Comparison of ENCODE assay signal across 1 cellular context in the genomic region with DNA sequence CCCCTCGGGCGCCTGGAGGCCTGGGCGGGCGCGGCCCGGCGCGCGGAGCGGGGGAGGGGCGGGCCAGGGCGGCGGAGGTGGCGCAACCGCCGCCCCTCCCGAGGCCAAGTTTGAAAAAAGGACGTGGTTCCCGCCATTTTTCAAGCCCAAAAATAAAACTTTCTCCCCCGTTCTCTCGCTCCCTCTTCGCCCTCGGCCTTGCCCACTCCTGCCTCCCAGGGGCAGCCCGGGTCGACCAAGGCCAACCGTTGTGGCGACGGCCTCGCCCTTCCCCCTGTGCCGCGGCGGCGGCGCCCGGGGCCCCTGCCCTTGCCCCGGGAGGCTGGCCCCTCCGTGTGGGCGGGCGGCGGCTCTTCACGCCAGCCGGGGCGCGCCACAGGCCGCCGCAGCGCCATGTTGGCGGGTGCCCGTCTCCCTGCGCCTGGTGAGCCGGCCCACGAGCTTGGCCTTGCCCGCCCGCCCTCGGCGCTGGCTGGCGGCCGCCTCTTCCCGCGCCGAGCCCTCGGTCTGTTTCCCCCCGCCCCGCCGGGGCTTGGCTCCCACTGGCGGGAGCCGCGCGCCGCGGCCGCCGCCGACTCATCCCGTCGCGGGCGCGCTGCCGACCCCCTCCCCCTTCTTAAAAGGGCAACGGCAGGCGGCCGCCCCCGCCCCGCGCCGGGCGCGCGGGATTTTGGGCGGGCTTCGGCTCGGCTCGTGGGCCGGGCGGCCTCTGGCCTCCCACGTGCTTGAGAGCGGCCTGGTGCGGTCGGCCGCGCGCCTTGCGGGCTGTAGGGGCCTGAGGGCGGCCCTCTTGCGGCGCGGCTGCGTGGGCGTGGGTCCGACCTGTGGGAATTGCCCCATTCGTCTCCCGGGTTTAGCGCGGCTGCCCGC.
TF ChIP-seq lines count a peak whose summit lies in the region.

No MANE protein-coding gene starts in this region.

TF ChIP-seq in HepG2, 621 proteins besides CTCF, POLR2A, EP300 and RAD21 (continued from another document and continues in another):
- TF ChIP-seq, protein P1, sequence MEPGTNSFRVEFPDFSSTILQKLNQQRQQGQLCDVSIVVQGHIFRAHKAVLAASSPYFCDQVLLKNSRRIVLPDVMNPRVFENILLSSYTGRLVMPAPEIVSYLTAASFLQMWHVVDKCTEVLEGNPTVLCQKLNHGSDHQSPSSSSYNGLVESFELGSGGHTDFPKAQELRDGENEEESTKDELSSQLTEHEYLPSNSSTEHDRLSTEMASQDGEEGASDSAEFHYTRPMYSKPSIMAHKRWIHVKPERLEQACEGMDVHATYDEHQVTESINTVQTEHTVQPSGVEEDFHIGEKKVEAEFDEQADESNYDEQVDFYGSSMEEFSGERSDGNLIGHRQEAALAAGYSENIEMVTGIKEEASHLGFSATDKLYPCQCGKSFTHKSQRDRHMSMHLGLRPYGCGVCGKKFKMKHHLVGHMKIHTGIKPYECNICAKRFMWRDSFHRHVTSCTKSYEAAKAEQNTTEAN (CRISPR knock-in tag; conservative IDR thresholded peaks at IDR 0.05), result no peak
- no peak for TF ChIP-seq HNRNPLL (IDR thresholded peaks at IDR 0.05; ENCODE audit: low read depth, low read length, poor library complexity, severe bottlenecking)
- no peak for TF ChIP-seq ZNF274 (CRISPR knock-in tag; IDR thresholded peaks at IDR 0.05)
- no peak for TF ChIP-seq ZNF510 (CRISPR knock-in tag; IDR thresholded peaks at IDR 0.05; ENCODE audit: low read depth)
- TF ChIP-seq TEAD2 (CRISPR knock-in tag; IDR thresholded peaks at IDR 0.05), result no peak; the same call in 1 of the 2 replicates
- peak; percentile 15; the same call in 1 of the 2 replicates for TF ChIP-seq KLF6 (CRISPR knock-in tag; IDR thresholded peaks at IDR 0.05)
- TF ChIP-seq ZNF136 (CRISPR knock-in tag; IDR thresholded peaks at IDR 0.05; ENCODE audit: low read depth), result no peak
- no peak for TF ChIP-seq SRSF9 (IDR thresholded peaks at IDR 0.05; ENCODE audit: borderline replicate concordance, insufficient read depth, low read depth, low read length, poor library complexity, severe bottlenecking)
- TF ChIP-seq GATAD2A (CRISPR knock-in tag; IDR thresholded peaks at IDR 0.05), result no peak
- TF ChIP-seq, protein P2, sequence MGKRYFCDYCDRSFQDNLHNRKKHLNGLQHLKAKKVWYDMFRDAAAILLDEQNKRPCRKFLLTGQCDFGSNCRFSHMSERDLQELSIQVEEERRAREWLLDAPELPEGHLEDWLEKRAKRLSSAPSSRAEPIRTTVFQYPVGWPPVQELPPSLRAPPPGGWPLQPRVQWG (CRISPR knock-in tag; IDR thresholded peaks at IDR 0.05; ENCODE audit: borderline replicate concordance, low read depth), result no peak
- no peak for TF ChIP-seq NBN (conservative IDR thresholded peaks at IDR 0.05)
- TF ChIP-seq NFRKB (IDR thresholded peaks at IDR 0.05), result no peak
- TF ChIP-seq ARID2 (CRISPR knock-in tag; IDR thresholded peaks at IDR 0.05; ENCODE audit: borderline replicate concordance), result no peak
- TF ChIP-seq CEBPG (CRISPR knock-in tag; IDR thresholded peaks at IDR 0.05), result 0 out of 2 replicates have a peak, but pooled peaks have one; percentile 34
- TF ChIP-seq, protein P3, sequence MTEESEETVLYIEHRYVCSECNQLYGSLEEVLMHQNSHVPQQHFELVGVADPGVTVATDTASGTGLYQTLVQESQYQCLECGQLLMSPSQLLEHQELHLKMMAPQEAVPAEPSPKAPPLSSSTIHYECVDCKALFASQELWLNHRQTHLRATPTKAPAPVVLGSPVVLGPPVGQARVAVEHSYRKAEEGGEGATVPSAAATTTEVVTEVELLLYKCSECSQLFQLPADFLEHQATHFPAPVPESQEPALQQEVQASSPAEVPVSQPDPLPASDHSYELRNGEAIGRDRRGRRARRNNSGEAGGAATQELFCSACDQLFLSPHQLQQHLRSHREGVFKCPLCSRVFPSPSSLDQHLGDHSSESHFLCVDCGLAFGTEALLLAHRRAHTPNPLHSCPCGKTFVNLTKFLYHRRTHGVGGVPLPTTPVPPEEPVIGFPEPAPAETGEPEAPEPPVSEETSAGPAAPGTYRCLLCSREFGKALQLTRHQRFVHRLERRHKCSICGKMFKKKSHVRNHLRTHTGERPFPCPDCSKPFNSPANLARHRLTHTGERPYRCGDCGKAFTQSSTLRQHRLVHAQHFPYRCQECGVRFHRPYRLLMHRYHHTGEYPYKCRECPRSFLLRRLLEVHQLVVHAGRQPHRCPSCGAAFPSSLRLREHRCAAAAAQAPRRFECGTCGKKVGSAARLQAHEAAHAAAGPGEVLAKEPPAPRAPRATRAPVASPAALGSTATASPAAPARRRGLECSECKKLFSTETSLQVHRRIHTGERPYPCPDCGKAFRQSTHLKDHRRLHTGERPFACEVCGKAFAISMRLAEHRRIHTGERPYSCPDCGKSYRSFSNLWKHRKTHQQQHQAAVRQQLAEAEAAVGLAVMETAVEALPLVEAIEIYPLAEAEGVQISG (CRISPR knock-in tag; IDR thresholded peaks at IDR 0.05), result peak; percentile 15; the same call in 1 of the 2 replicates
- peak; percentile 83 for TF ChIP-seq PTBP1 (IDR thresholded peaks at IDR 0.05; ENCODE audit: low read depth, low read length, poor library complexity, severe bottlenecking)
- TF ChIP-seq ZFP37 (CRISPR knock-in tag; IDR thresholded peaks at IDR 0.05; ENCODE audit: borderline replicate concordance), result no peak
- no peak for TF ChIP-seq TRIM24 (CRISPR knock-in tag; IDR thresholded peaks at IDR 0.05)
- no peak for TF ChIP-seq ZNF292 (CRISPR knock-in tag; IDR thresholded peaks at IDR 0.05; ENCODE audit: borderline replicate concordance, low read depth)
- TF ChIP-seq, protein P4, sequence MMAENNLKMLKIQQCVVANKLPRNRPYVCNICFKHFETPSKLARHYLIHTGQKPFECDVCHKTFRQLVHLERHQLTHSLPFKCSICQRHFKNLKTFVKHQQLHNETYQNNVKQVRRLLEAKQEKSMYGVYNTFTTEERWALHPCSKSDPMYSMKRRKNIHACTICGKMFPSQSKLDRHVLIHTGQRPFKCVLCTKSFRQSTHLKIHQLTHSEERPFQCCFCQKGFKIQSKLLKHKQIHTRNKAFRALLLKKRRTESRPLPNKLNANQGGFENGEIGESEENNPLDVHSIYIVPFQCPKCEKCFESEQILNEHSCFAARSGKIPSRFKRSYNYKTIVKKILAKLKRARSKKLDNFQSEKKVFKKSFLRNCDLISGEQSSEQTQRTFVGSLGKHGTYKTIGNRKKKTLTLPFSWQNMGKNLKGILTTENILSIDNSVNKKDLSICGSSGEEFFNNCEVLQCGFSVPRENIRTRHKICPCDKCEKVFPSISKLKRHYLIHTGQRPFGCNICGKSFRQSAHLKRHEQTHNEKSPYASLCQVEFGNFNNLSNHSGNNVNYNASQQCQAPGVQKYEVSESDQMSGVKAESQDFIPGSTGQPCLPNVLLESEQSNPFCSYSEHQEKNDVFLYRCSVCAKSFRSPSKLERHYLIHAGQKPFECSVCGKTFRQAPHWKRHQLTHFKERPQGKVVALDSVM (CRISPR knock-in tag; IDR thresholded peaks at IDR 0.05), result no peak
- TF ChIP-seq, protein P5, sequence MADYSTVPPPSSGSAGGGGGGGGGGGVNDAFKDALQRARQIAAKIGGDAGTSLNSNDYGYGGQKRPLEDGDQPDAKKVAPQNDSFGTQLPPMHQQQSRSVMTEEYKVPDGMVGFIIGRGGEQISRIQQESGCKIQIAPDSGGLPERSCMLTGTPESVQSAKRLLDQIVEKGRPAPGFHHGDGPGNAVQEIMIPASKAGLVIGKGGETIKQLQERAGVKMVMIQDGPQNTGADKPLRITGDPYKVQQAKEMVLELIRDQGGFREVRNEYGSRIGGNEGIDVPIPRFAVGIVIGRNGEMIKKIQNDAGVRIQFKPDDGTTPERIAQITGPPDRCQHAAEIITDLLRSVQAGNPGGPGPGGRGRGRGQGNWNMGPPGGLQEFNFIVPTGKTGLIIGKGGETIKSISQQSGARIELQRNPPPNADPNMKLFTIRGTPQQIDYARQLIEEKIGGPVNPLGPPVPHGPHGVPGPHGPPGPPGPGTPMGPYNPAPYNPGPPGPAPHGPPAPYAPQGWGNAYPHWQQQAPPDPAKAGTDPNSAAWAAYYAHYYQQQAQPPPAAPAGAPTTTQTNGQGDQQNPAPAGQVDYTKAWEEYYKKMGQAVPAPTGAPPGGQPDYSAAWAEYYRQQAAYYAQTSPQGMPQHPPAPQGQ (CRISPR knock-in tag; IDR thresholded peaks at IDR 0.05; ENCODE audit: borderline replicate concordance), result no peak
- no peak; the same call in 1 of the 2 replicates for TF ChIP-seq ZNF33B (CRISPR knock-in tag; IDR thresholded peaks at IDR 0.05)
- 0 out of 2 replicates have a peak, but pooled peaks have one; percentile 17 for TF ChIP-seq ZNF232 (CRISPR knock-in tag; IDR thresholded peaks at IDR 0.05; ENCODE audit: borderline replicate concordance)
- TF ChIP-seq GFI1 (CRISPR knock-in tag; IDR thresholded peaks at IDR 0.05; ENCODE audit: borderline replicate concordance), result no peak
- TF ChIP-seq ZBTB8A (CRISPR knock-in tag; IDR thresholded peaks at IDR 0.05; ENCODE audit: borderline replicate concordance, low read depth), result no peak
- TF ChIP-seq ZNF260 (CRISPR knock-in tag; IDR thresholded peaks at IDR 0.05; ENCODE audit: borderline replicate concordance, low read depth), result no peak
- TF ChIP-seq HNRNPUL1 (IDR thresholded peaks at IDR 0.05; ENCODE audit: low read depth, low read length), result no peak
- no peak for TF ChIP-seq KDM3A (CRISPR knock-in tag; IDR thresholded peaks at IDR 0.05; ENCODE audit: low read depth)
- TF ChIP-seq YEATS2 (CRISPR knock-in tag; IDR thresholded peaks at IDR 0.05; ENCODE audit: borderline replicate concordance), result no peak
- no peak for TF ChIP-seq FIP1L1 (IDR thresholded peaks at IDR 0.05; ENCODE audit: borderline replicate concordance, insufficient read depth, low read depth, low read length)
- no peak for TF ChIP-seq STAG1 (CRISPR knock-in tag; IDR thresholded peaks at IDR 0.05)
- TF ChIP-seq ZNF20 (CRISPR knock-in tag; IDR thresholded peaks at IDR 0.05), result no peak
- TF ChIP-seq ZNF230 (CRISPR knock-in tag; IDR thresholded peaks at IDR 0.05), result no peak
- TF ChIP-seq, protein P6, sequence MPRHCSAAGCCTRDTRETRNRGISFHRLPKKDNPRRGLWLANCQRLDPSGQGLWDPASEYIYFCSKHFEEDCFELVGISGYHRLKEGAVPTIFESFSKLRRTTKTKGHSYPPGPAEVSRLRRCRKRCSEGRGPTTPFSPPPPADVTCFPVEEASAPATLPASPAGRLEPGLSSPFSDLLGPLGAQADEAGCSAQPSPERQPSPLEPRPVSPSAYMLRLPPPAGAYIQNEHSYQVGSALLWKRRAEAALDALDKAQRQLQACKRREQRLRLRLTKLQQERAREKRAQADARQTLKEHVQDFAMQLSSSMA (CRISPR knock-in tag; IDR thresholded peaks at IDR 0.05), result no peak
- no peak for TF ChIP-seq KDM5B (CRISPR knock-in tag; IDR thresholded peaks at IDR 0.05; ENCODE audit: borderline replicate concordance)
- no peak for TF ChIP-seq CBX1 (IDR thresholded peaks at IDR 0.05; ENCODE audit: low read depth)
- TF ChIP-seq FOXK2 (IDR thresholded peaks at IDR 0.05), result no peak
- no peak for TF ChIP-seq XRCC5 (optimal IDR thresholded peaks at IDR 0.05; ENCODE audit: low read length)
- TF ChIP-seq, protein P7, sequence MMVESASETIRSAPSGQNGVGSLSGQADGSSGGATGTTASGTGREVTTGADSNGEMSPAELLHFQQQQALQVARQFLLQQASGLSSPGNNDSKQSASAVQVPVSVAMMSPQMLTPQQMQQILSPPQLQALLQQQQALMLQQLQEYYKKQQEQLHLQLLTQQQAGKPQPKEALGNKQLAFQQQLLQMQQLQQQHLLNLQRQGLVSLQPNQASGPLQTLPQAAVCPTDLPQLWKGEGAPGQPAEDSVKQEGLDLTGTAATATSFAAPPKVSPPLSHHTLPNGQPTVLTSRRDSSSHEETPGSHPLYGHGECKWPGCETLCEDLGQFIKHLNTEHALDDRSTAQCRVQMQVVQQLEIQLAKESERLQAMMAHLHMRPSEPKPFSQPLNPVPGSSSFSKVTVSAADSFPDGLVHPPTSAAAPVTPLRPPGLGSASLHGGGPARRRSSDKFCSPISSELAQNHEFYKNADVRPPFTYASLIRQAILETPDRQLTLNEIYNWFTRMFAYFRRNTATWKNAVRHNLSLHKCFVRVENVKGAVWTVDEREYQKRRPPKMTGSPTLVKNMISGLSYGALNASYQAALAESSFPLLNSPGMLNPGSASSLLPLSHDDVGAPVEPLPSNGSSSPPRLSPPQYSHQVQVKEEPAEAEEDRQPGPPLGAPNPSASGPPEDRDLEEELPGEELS (CRISPR knock-in tag; IDR thresholded peaks at IDR 0.05), result no peak
- TF ChIP-seq KDM6A (CRISPR knock-in tag; IDR thresholded peaks at IDR 0.05; ENCODE audit: low read depth), result no peak
- TF ChIP-seq, protein P8, sequence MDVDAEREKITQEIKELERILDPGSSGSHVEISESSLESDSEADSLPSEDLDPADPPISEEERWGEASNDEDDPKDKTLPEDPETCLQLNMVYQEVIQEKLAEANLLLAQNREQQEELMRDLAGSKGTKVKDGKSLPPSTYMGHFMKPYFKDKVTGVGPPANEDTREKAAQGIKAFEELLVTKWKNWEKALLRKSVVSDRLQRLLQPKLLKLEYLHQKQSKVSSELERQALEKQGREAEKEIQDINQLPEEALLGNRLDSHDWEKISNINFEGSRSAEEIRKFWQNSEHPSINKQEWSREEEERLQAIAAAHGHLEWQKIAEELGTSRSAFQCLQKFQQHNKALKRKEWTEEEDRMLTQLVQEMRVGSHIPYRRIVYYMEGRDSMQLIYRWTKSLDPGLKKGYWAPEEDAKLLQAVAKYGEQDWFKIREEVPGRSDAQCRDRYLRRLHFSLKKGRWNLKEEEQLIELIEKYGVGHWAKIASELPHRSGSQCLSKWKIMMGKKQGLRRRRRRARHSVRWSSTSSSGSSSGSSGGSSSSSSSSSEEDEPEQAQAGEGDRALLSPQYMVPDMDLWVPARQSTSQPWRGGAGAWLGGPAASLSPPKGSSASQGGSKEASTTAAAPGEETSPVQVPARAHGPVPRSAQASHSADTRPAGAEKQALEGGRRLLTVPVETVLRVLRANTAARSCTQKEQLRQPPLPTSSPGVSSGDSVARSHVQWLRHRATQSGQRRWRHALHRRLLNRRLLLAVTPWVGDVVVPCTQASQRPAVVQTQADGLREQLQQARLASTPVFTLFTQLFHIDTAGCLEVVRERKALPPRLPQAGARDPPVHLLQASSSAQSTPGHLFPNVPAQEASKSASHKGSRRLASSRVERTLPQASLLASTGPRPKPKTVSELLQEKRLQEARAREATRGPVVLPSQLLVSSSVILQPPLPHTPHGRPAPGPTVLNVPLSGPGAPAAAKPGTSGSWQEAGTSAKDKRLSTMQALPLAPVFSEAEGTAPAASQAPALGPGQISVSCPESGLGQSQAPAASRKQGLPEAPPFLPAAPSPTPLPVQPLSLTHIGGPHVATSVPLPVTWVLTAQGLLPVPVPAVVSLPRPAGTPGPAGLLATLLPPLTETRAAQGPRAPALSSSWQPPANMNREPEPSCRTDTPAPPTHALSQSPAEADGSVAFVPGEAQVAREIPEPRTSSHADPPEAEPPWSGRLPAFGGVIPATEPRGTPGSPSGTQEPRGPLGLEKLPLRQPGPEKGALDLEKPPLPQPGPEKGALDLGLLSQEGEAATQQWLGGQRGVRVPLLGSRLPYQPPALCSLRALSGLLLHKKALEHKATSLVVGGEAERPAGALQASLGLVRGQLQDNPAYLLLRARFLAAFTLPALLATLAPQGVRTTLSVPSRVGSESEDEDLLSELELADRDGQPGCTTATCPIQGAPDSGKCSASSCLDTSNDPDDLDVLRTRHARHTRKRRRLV (CRISPR knock-in tag; IDR thresholded peaks at IDR 0.05), result no peak
- no peak for TF ChIP-seq ZNF501 (CRISPR knock-in tag; IDR thresholded peaks at IDR 0.05)
- TF ChIP-seq ZNF337 (CRISPR knock-in tag; IDR thresholded peaks at IDR 0.05; ENCODE audit: borderline replicate concordance, low read depth), result no peak
- no peak for TF ChIP-seq ZNF83 (CRISPR knock-in tag; IDR thresholded peaks at IDR 0.05; ENCODE audit: borderline replicate concordance)
